Comparison of ENCODE assay signal across 35 cellular contexts in genomic region chr2:197800091-197800490, GRCh38. TPM values are rescaled to one million over a fixed set of nuclear protein-coding genes. Genes with fewer than 3 reads are reported as not detected.
"Had no signal": no experiment of that assay in that cellular context is flagged by ENCODE, and none has a peak within 500 bp of the region (broad histone marks: within the 10 kb centered on the region; RNA-seq: fewer than 3 reads in every experiment).

No MANE protein-coding gene starts in this region.

- ATAC-seq: activated CD8-positive, alpha-beta T cell treated with anti-CD3 and anti-CD28 coated beads for 36 hours; activated T-cell treated with anti-CD3 and anti-CD28 coated beads, Interleukin-2, amount 50 U/mL, for 72 hours; activated T-helper 17 cell treated with anti-CD3 and anti-CD28 coated beads, Interleukin-2, amount 50 U/mL, for 72 hours; PC-3 had no signal

- H3K27me3 ChIP-seq: Peyer's patch had no signal

- H3K9me3 ChIP-seq: Peyer's patch had no signal

- H3K36me3 ChIP-seq: brain microvascular endothelial cell, Peyer's patch had no signal

- H3K27ac ChIP-seq: brain microvascular endothelial cell, Peyer's patch had no signal

- H3K4me3 ChIP-seq: Peyer's patch had no signal

- DNase-seq: activated CD4-positive, alpha-beta T cell treated with anti-CD3 and anti-CD28 coated beads, Interleukin-2, amount 10 ng/mL, durations not matched to agents 24 days and 14 days; activated CD4-positive, alpha-beta T cell treated with anti-CD3 and anti-CD28 coated beads, Interleukin-2, amount 50 U/mL, for 4 hours; activated CD8-positive, alpha-beta T cell treated with anti-CD3 and anti-CD28 coated beads for 36 hours; activated effector memory CD4-positive, alpha-beta T cell treated with anti-CD3 and anti-CD28 coated beads, Interleukin-2, amount 50 U/mL, for 16 hours; activated naive CD4-positive, alpha-beta T cell; activated naive CD4-positive, alpha-beta T cell treated with anti-CD3 and anti-CD28 coated beads, Interleukin-2, amount 50 U/mL, for 16 hours; activated naive CD8-positive, alpha-beta T cell treated with anti-CD3 and anti-CD28 coated beads for 36 hours; activated T-cell treated with anti-CD3 and anti-CD28 coated beads, Interleukin-2, amount 50 U/mL, for 1 hour; activated T-cell treated with anti-CD3 and anti-CD28 coated beads, Interleukin-2, amount 50 U/mL, for 72 hours; amniotic stem cell; aorta; brain microvascular endothelial cell; central memory CD4-positive, alpha-beta T cell; NCI-H1092 treated with DMSO at 0.1 percent for 48 hours; NCI-H1436; NCI-H1694; NCI-H1930; NCI-H2081 treated with DMSO at 0.1 percent for 48 hours; NCI-H2171 treated with DMSO at 0.1 percent for 48 hours; NCI-H2227 treated with DMSO at 0.1 percent for 48 hours; NCI-H446; NCI-H510A treated with DMSO at 0.1 percent for 48 hours; NCI-H526 treated with DMSO at 0.1 percent for 48 hours; NCI-H82; NK-92 treated with Interleukin-12 subunit alpha and Interleukin-12 subunit beta, amount 100 ng/mL, for 24 hours; PC-3; Peyer's patch; RPMI8226; SIG-M5; T1000 had no signal

RNA-seq across cellular contexts. Expression of gene PLCL1, which starts 4.3 kb away (rescaled TPM):
- total RNA-seq: PC-3 had no signal

RNA-seq across cellular contexts. Expression of gene BOLL, which starts 15.0 kb away (rescaled TPM):
- total RNA-seq: activated CD4-positive, alpha-beta T cell treated with anti-CD3 and anti-CD28 coated beads, Interleukin-2, amount 10 ng/mL, durations not matched to agents 24 days and 14 days; activated CD8-positive, alpha-beta memory T cell treated with anti-CD3 and anti-CD28 coated beads for 36 hours; activated CD8-positive, alpha-beta T cell treated with anti-CD3 and anti-CD28 coated beads for 36 hours; activated naive CD8-positive, alpha-beta T cell treated with anti-CD3 and anti-CD28 coated beads for 36 hours; activated T-helper 17 cell treated with anti-CD3 and anti-CD28 coated beads, Interleukin-2, amount 50 U/mL, for 72 hours; aorta; M059J; PC-3; Peyer's patch; T-helper 1 cell treated with Interleukin-12 subunit alpha and Interleukin-12 subunit beta and Interleukin-4 antibody, amounts not matched to agents 30 ng/mL and 1 ng/mL, for 36 hours; T-helper 2 cell treated with Interferon-gamma antibody and Interleukin-4, amounts not matched to agents 100 ng/mL and 5 ng/mL, for 36 hours had no signal
- polyA plus RNA-seq: aorta had no signal
